In the genomic region with DNA sequence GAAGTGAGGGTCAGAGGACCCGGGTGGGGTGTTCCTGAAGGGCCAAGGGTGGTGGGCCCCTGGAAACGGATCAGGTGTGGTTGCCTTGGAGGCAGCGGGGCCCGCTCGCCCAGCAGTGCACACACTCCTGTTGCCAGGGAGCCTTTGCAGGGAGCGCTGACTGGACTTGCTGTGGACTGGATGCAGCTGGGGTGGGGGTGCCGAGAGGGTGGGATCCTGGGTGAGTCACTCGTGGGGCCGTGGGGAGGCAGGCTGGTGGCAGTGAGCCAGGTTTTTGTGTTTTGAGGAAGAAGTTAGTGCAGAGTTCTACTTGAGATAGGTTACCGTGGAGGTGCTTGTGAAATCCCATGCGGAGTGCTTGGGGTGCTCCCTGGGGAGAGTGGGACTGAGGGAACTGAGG, we compare ENCODE assay signal across 2 cellular contexts.
TF ChIP-seq lines count a peak whose summit lies in the region.

No MANE protein-coding gene starts in this region.

TF ChIP-seq in SK-N-SH treated with all-trans-retinoic acid at 6 μM for 48 hours, 23 proteins besides CTCF, POLR2A, EP300 and RAD21 (continued from another document):
- TF ChIP-seq, protein P1, sequence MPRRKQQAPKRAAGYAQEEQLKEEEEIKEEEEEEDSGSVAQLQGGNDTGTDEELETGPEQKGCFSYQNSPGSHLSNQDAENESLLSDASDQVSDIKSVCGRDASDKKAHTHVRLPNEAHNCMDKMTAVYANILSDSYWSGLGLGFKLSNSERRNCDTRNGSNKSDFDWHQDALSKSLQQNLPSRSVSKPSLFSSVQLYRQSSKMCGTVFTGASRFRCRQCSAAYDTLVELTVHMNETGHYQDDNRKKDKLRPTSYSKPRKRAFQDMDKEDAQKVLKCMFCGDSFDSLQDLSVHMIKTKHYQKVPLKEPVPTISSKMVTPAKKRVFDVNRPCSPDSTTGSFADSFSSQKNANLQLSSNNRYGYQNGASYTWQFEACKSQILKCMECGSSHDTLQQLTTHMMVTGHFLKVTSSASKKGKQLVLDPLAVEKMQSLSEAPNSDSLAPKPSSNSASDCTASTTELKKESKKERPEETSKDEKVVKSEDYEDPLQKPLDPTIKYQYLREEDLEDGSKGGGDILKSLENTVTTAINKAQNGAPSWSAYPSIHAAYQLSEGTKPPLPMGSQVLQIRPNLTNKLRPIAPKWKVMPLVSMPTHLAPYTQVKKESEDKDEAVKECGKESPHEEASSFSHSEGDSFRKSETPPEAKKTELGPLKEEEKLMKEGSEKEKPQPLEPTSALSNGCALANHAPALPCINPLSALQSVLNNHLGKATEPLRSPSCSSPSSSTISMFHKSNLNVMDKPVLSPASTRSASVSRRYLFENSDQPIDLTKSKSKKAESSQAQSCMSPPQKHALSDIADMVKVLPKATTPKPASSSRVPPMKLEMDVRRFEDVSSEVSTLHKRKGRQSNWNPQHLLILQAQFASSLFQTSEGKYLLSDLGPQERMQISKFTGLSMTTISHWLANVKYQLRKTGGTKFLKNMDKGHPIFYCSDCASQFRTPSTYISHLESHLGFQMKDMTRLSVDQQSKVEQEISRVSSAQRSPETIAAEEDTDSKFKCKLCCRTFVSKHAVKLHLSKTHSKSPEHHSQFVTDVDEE (CRISPR knock-in tag; IDR thresholded peaks at IDR 0.05): no peak
- no peak for TF ChIP-seq ZFP30 (CRISPR knock-in tag; IDR thresholded peaks at IDR 0.05)
- no peak for TF ChIP-seq BACH2 (CRISPR knock-in tag; IDR thresholded peaks at IDR 0.05; ENCODE audit: borderline replicate concordance)

TF ChIP-seq in SK-N-SH, 30 proteins besides CTCF, POLR2A, EP300 and RAD21 (continued from another document):
- TF ChIP-seq FOXM1 (IDR thresholded peaks at IDR 0.05; ENCODE audit: low read depth) (no peak), RFX5 (IDR thresholded peaks at IDR 0.05; ENCODE audit: low read length) (no peak), NFIC (IDR thresholded peaks at IDR 0.05; ENCODE audit: borderline replicate concordance) (no peak), POLR2AphosphoS5 (IDR thresholded peaks at IDR 0.05; ENCODE audit: low read depth, low read length) (no peak)
- TF ChIP-seq, protein P2, sequence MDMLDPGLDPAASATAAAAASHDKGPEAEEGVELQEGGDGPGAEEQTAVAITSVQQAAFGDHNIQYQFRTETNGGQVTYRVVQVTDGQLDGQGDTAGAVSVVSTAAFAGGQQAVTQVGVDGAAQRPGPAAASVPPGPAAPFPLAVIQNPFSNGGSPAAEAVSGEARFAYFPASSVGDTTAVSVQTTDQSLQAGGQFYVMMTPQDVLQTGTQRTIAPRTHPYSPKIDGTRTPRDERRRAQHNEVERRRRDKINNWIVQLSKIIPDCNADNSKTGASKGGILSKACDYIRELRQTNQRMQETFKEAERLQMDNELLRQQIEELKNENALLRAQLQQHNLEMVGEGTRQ (IDR thresholded peaks at IDR 0.05; ENCODE audit: borderline replicate concordance, low read depth, low read length): no peak
